ENCODE assay signal across 22 cellular contexts in the genomic region with DNA sequence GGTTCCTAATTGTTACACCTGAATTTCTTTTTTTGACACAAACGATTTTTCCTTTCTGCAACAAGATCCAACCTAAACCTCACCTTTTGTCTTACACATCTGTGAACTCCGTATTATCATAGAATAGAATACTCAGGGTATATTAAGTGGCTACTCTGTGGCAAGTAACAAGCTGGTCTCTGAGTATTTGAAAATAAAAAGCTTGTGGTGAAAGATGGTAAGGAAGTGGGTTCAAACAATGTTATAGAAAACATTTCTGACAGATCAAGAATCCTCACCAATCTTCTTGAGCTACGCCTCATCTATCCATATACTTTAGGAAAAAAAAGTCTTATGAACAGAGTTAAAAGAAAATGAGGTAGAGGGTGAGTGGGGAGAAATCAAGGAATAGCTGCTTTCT. TPM values are rescaled to one million over a fixed set of nuclear protein-coding genes. Genes with fewer than 3 reads are reported as not detected.
DNase-seq lines count a peak whose midpoint lies in the region; ATAC-seq and TF ChIP-seq lines count a peak whose summit lies in the region.
"Had no signal": no experiment of that assay in that cellular context is flagged by ENCODE, and none has a peak within 500 bp of the region (broad histone marks: within the 10 kb centered on the region; RNA-seq: fewer than 3 reads in every experiment).

No MANE protein-coding gene starts in this region.

- intact Hi-C loops in activated T-helper 1 cell treated with anti-CD3 and anti-CD28 coated beads, Interleukin-12 subunit alpha, Interleukin-12 subunit beta, Interleukin-2, Interleukin-4 antibody, amounts not matched to agents 30 ng/mL and 10 ng/mL and 1 ng/mL, durations not matched to agents 14 hours and 24 hours and 36 hours (cut with micrococcal nuclease) = no loop called here
- intact Hi-C loops in psoas muscle (cut with DNase I) (no loop called here), left ventricle myocardium superior (cut with micrococcal nuclease) (no loop called here)

- no peaks in the 10 kb centered on the region for H3K36me3 ChIP-seq in KOPT-K1 (ENCODE audit: insufficient read depth, low read length)
- H3K36me3 ChIP-seq in psoas muscle (ENCODE audit: insufficient read depth in 1 of 2, low read depth in 1 of 2) = no peaks in the 10 kb centered on the region
- H3K36me3 ChIP-seq: brain microvascular endothelial cell, prostate gland, tibial artery had no signal

- H3K36me3 Mint-ChIP-seq in activated CD4-positive, alpha-beta T cell treated with anti-CD3 and anti-CD28 coated beads, Interleukin-2, amount 10 ng/mL, durations not matched to agents 7 days and 5 days (ENCODE audit: low read depth) = peaks cover 19% of the 10 kb centered on the region
- H3K36me3 Mint-ChIP-seq in activated T-helper 1 cell treated with anti-CD3 and anti-CD28 coated beads, Interleukin-12 subunit alpha, Interleukin-12 subunit beta, Interleukin-2, Interleukin-4 antibody, amounts not matched to agents 30 ng/mL and 10 ng/mL and 1 ng/mL, durations not matched to agents 14 hours and 24 hours and 36 hours (ENCODE audit: low read depth) = peaks cover 14% of the 10 kb centered on the region
- H3K36me3 Mint-ChIP-seq: naive B cell, WTC11 had no signal

- POLR2A ChIA-PET in activated CD4-positive, alpha-beta T cell treated with anti-CD3 and anti-CD28 coated beads, Interleukin-2, amount 10 ng/mL, durations not matched to agents 7 days and 5 days (lab: Charles Lee) = no interaction called here

- CTCF ChIA-PET in activated CD4-positive, alpha-beta T cell treated with anti-CD3 and anti-CD28 coated beads, Interleukin-2, amount 10 ng/mL, durations not matched to agents 7 days and 5 days (lab: Charles Lee) = interaction anchor here (0.6 to 1.1 kb wide), 3 partner anchors 10 to 119 kb away, joined by 3 read pairs; no protein-coding TSS in a partner anchor

- H3K9me3 Mint-ChIP-seq in activated CD4-positive, alpha-beta T cell treated with anti-CD3 and anti-CD28 coated beads, Interleukin-2, amount 10 ng/mL, durations not matched to agents 7 days and 5 days = peaks cover 8% of the 10 kb centered on the region
- H3K9me3 Mint-ChIP-seq in activated T-helper 1 cell treated with anti-CD3 and anti-CD28 coated beads, Interleukin-12 subunit alpha, Interleukin-12 subunit beta, Interleukin-2, Interleukin-4 antibody, amounts not matched to agents 30 ng/mL and 10 ng/mL and 1 ng/mL, durations not matched to agents 14 hours and 24 hours and 36 hours = peaks cover 9% of the 10 kb centered on the region
- H3K9me3 Mint-ChIP-seq: activated naive CD4-positive, alpha-beta T cell treated with anti-CD3 and anti-CD28 coated beads for 36 hours; GM23338; naive B cell; WTC11 had no signal

- H3K4me3 Mint-ChIP-seq in activated CD4-positive, alpha-beta T cell treated with anti-CD3 and anti-CD28 coated beads, Interleukin-2, amount 10 ng/mL, durations not matched to agents 7 days and 5 days = no peak overlapping the region
- peak overlapping the region; percentile 15 for H3K4me3 Mint-ChIP-seq in activated T-helper 1 cell treated with anti-CD3 and anti-CD28 coated beads, Interleukin-12 subunit alpha, Interleukin-12 subunit beta, Interleukin-2, Interleukin-4 antibody, amounts not matched to agents 30 ng/mL and 10 ng/mL and 1 ng/mL, durations not matched to agents 14 hours and 24 hours and 36 hours
- H3K4me3 Mint-ChIP-seq: activated naive CD4-positive, alpha-beta T cell treated with anti-CD3 and anti-CD28 coated beads for 36 hours; GM23338; naive B cell; WTC11 had no signal

- H3K27me3 ChIP-seq in psoas muscle (ENCODE audit: insufficient read depth in 3 of 3, low read length in 2 of 3) = no peaks in the 10 kb centered on the region
- H3K27me3 ChIP-seq: brain microvascular endothelial cell, tibial artery had no signal

- DNase-seq in activated CD4-positive, alpha-beta T cell treated with anti-CD3 and anti-CD28 coated beads, Interleukin-2, amount 10 ng/mL, durations not matched to agents 7 days and 5 days = no peak
- DNase-seq in activated CD4-positive, alpha-beta T cell treated with anti-CD3 and anti-CD28 coated beads, Interleukin-2, amount 50 U/mL, for 4 hours = no peak
- DNase-seq in activated T-helper 1 cell treated with anti-CD3 and anti-CD28 coated beads, Interleukin-12 subunit alpha, Interleukin-12 subunit beta, Interleukin-2, Interleukin-4 antibody, amounts not matched to agents 30 ng/mL and 10 ng/mL and 1 ng/mL, durations not matched to agents 14 hours and 24 hours and 36 hours (ENCODE audit: low spot score) = no peak
- DNase-seq in psoas muscle (no peak), LoVo (ENCODE audit: low spot score) (no peak), NCI-H187 (lab: John Stamatoyannopoulos, UW) (no peak), left ventricle myocardium superior (no peak)
- DNase-seq: activated naive CD4-positive, alpha-beta T cell treated with anti-CD3 and anti-CD28 coated beads for 36 hours; brain microvascular endothelial cell; cortex of kidney; foreskin fibroblast; hippocampal formation; kidney; naive B cell; NCI-H2029; tibial artery had no signal

- peaks cover 42% of the 10 kb centered on the region for H3K4me1 ChIP-seq in psoas muscle
- H3K4me1 ChIP-seq: prostate gland had no signal

- peak overlapping the region; percentile 44 for H3K27ac Mint-ChIP-seq in activated CD4-positive, alpha-beta T cell treated with anti-CD3 and anti-CD28 coated beads, Interleukin-2, amount 10 ng/mL, durations not matched to agents 7 days and 5 days
- peak overlapping the region; percentile 61 for H3K27ac Mint-ChIP-seq in activated T-helper 1 cell treated with anti-CD3 and anti-CD28 coated beads, Interleukin-12 subunit alpha, Interleukin-12 subunit beta, Interleukin-2, Interleukin-4 antibody, amounts not matched to agents 30 ng/mL and 10 ng/mL and 1 ng/mL, durations not matched to agents 14 hours and 24 hours and 36 hours
- H3K27ac Mint-ChIP-seq: activated naive CD4-positive, alpha-beta T cell treated with anti-CD3 and anti-CD28 coated beads for 36 hours; GM23338; WTC11 had no signal

- no peak for TF ChIP-seq CTCF in psoas muscle (IDR thresholded peaks at IDR 0.05)

- H3K9me3 ChIP-seq in KOPT-K1 (ENCODE audit: insufficient read depth, low read length, poor library complexity, severe bottlenecking) (no peaks in the 10 kb centered on the region), psoas muscle (no peaks in the 10 kb centered on the region)
- H3K9me3 ChIP-seq: A549, prostate gland, tibial artery had no signal

- H3K4me3 ChIP-seq in psoas muscle = no peak overlapping the region
- H3K4me3 ChIP-seq: A549, GM23338, prostate gland, tibial artery had no signal

- ATAC-seq in psoas muscle (no peak), left ventricle myocardium superior (no peak)
- ATAC-seq: A549, GM23338, Right ventricle myocardium inferior, WTC11 had no signal

- H3K4me1 Mint-ChIP-seq in activated CD4-positive, alpha-beta T cell treated with anti-CD3 and anti-CD28 coated beads, Interleukin-2, amount 10 ng/mL, durations not matched to agents 7 days and 5 days = peaks cover 80% of the 10 kb centered on the region
- H3K4me1 Mint-ChIP-seq in activated T-helper 1 cell treated with anti-CD3 and anti-CD28 coated beads, Interleukin-12 subunit alpha, Interleukin-12 subunit beta, Interleukin-2, Interleukin-4 antibody, amounts not matched to agents 30 ng/mL and 10 ng/mL and 1 ng/mL, durations not matched to agents 14 hours and 24 hours and 36 hours (ENCODE audit: low read depth) = peaks cover 92% of the 10 kb centered on the region

- WGBS in psoas muscle, 3 donors = 87 to 94% (median 91%) methylated on average over 3 of the region's 3 CpGs

- no peaks in the 10 kb centered on the region for H3K27me3 Mint-ChIP-seq in activated CD4-positive, alpha-beta T cell treated with anti-CD3 and anti-CD28 coated beads, Interleukin-2, amount 10 ng/mL, durations not matched to agents 7 days and 5 days
- no peaks in the 10 kb centered on the region for H3K27me3 Mint-ChIP-seq in activated T-helper 1 cell treated with anti-CD3 and anti-CD28 coated beads, Interleukin-12 subunit alpha, Interleukin-12 subunit beta, Interleukin-2, Interleukin-4 antibody, amounts not matched to agents 30 ng/mL and 10 ng/mL and 1 ng/mL, durations not matched to agents 14 hours and 24 hours and 36 hours (ENCODE audit: insufficient read depth)
- H3K27me3 Mint-ChIP-seq: naive B cell had no signal

- H3K27ac ChIP-seq in KOPT-K1 (ENCODE audit: low read depth, low read length, poor library complexity, severe bottlenecking) (peak overlapping the region; percentile 100), psoas muscle (peak overlapping the region; percentile 44)
- H3K27ac ChIP-seq: brain microvascular endothelial cell, prostate gland, tibial artery had no signal

RNA-seq across cellular contexts. Expression of a gene that starts 3.5 kb away (rescaled TPM):
- 10 to 100 TPM; 33.9 to 39.0 TPM for total RNA-seq in activated CD4-positive, alpha-beta T cell treated with anti-CD3 and anti-CD28 coated beads, Interleukin-2, amount 10 ng/mL, durations not matched to agents 7 days and 5 days
- total RNA-seq in activated T-helper 1 cell treated with anti-CD3 and anti-CD28 coated beads, Interleukin-12 subunit alpha, Interleukin-12 subunit beta, Interleukin-2, Interleukin-4 antibody, amounts not matched to agents 30 ng/mL and 10 ng/mL and 1 ng/mL, durations not matched to agents 14 hours and 24 hours and 36 hours = 39.6 and 42.9 TPM in 2 replicates
- total RNA-seq in psoas muscle (10 to 100 TPM; 40.8 to 90.8 (median 76.8) TPM), left ventricle myocardium superior (23.9 TPM)
- polyA plus RNA-seq in psoas muscle = 10 to 100 TPM; 32.4 to 72.4 (median 34.4) TPM
